16 cellular contexts compared by ENCODE assay signal in genomic region chr3:99665017-99665416, GRCh38. TPM values are rescaled to one million over a fixed set of nuclear protein-coding genes. Genes with fewer than 3 reads are reported as not detected.
DNase-seq lines count a peak whose midpoint lies in the region; ATAC-seq and TF ChIP-seq lines count a peak whose summit lies in the region.
"Had no signal": no experiment of that assay in that cellular context is flagged by ENCODE, and none has a peak within 500 bp of the region (broad histone marks: within the 10 kb centered on the region; RNA-seq: fewer than 3 reads in every experiment).

No MANE protein-coding gene starts in this region.

- peaks cover 0 to 7% of the 10 kb centered on the region in 2 experiments; a peak in 3 of 5 replicates for H3K9me3 Mint-ChIP-seq in H9
- H3K9me3 Mint-ChIP-seq: CD8-positive, alpha-beta T cell had no signal

- H2AK5ac ChIP-seq in H9 (ENCODE audit: insufficient read length, low read length) (no peak overlapping the region), trophoblast cell (ENCODE audit: low read length) (peak overlapping the region; percentile 54)

- no peak for ATAC-seq in GM18502 (IDR thresholded peaks at IDR 0.05; ENCODE audit: poor library complexity, unreplicated experiment)
- ATAC-seq: CD8-positive, alpha-beta T cell had no signal

- no peaks in the 10 kb centered on the region for H3K79me2 ChIP-seq in H9 (ENCODE audit: insufficient read depth, low read length)
- no peaks in the 10 kb centered on the region for H3K79me2 ChIP-seq in MM.1S (ENCODE audit: low read length)
- H3K79me2 ChIP-seq in trophoblast cell (ENCODE audit: control insufficient read depth, insufficient read depth, low read length, poor library complexity): no peaks in the 10 kb centered on the region

- no peak overlapping the region for H4K5ac ChIP-seq in H9 (ENCODE audit: insufficient read length, low read depth, low read length)

- H3K27me3 Mint-ChIP-seq in H9 (ENCODE audit: low read depth): no peaks in the 10 kb centered on the region

- DNase-seq in H9 (no peak), MM.1S (no peak), coronary artery (ENCODE audit: low spot score) (no peak), trophoblast cell (no peak), caudate nucleus (lab: John Stamatoyannopoulos, UW) (no peak), C1 segment of cervical spinal cord (lab: John Stamatoyannopoulos, UW) (no peak)
- DNase-seq: BE2C; CD8-positive, alpha-beta T cell; COR-L47; DMS153; DMS79 treated with DMSO at 0.1 percent for 48 hours; EL; HCEC 1CT had no signal

- H3K56ac ChIP-seq in H9 (ENCODE audit: insufficient read length, low read depth, low read length): no peak overlapping the region

- no CpG with 5 or more reads among the region's 1 CpG for WGBS in H9 (ENCODE audit: extremely low coverage, insufficient read length, low lambda C conversion rate)
- WGBS in trophoblast cell (ENCODE audit: extremely low coverage, insufficient coverage, insufficient read length): no CpG with 5 or more reads among the region's 1 CpG

- no peak overlapping the region for H4K12ac ChIP-seq in trophoblast cell (ENCODE audit: low read depth, low read length)

- H2BK120ac ChIP-seq in H9 (ENCODE audit: low read depth, low read length, poor library complexity, severe bottlenecking) (no peak overlapping the region), trophoblast cell (ENCODE audit: insufficient read depth, low read length, poor library complexity) (no peak overlapping the region)

- H4K91ac ChIP-seq in H9 (ENCODE audit: insufficient read length, low read depth, low read length) (no peak overlapping the region), trophoblast cell (ENCODE audit: low read depth, low read length) (no peak overlapping the region)

- no peak overlapping the region for H3K4me3 ChIP-seq in MM.1S (ENCODE audit: low read length)
- no peak overlapping the region for H3K4me3 ChIP-seq in coronary artery
- H3K4me3 ChIP-seq in trophoblast cell (ENCODE audit: low read depth, low read length): no peak overlapping the region

- no peak overlapping the region for H3K23ac ChIP-seq in H9 (ENCODE audit: insufficient read length, low read depth, low read length)
- H3K23ac ChIP-seq in trophoblast cell (ENCODE audit: low read length): no peak overlapping the region

- H3K14ac ChIP-seq in H9 (ENCODE audit: insufficient read depth, low read length) (no peak overlapping the region), trophoblast cell (ENCODE audit: low read length) (no peak overlapping the region)

- no peak overlapping the region for H2BK5ac ChIP-seq in H9 (ENCODE audit: insufficient read length, low read length)
- H2BK5ac ChIP-seq in trophoblast cell (ENCODE audit: low read depth, low read length, poor library complexity): no peak overlapping the region

- H3T11ph ChIP-seq in H9 (ENCODE audit: low read length): no peak overlapping the region

- H3K4me1 Mint-ChIP-seq in H9: peaks cover 8 to 16% of the 10 kb centered on the region in 2 experiments; a peak in 3 of 4 replicates
- H3K4me1 Mint-ChIP-seq: CD14-positive monocyte had no signal

- H3K9me3 ChIP-seq in H9 (ENCODE audit: control insufficient read depth, low read depth, low read length) (no peaks in the 10 kb centered on the region), MM.1S (replicated peaks; ENCODE audit: insufficient read depth, low read length) (no peaks in the 10 kb centered on the region), trophoblast cell (ENCODE audit: insufficient read depth, low read depth, low read length) (no peaks in the 10 kb centered on the region)
- H3K9me3 ChIP-seq: BE2C had no signal

- no peak for TF ChIP-seq CTCF in H9 (conservative IDR thresholded peaks at IDR 0.05)
- TF ChIP-seq CTCF in MM.1S (IDR thresholded peaks at IDR 0.05; ENCODE audit: low read length): no peak
- no peak for TF ChIP-seq CTCF in coronary artery (IDR thresholded peaks at IDR 0.05)

- H2AFZ ChIP-seq in H9 (ENCODE audit: low read length) (no peak overlapping the region), MM.1S (ENCODE audit: low read length) (0 out of 2 replicates have a peak overlapping the region, but pooled peaks have one; percentile 4), trophoblast cell (ENCODE audit: insufficient read depth, low read length, poor library complexity) (no peak overlapping the region)

- no peak overlapping the region for H3K4ac ChIP-seq in H9 (ENCODE audit: low read depth, low read length)
- H3K4ac ChIP-seq in trophoblast cell (ENCODE audit: low read depth, low read length): no peak overlapping the region

- H3K18ac ChIP-seq in H9 (ENCODE audit: insufficient read length, low read depth, low read length) (no peak overlapping the region), trophoblast cell (ENCODE audit: low read length) (no peak overlapping the region)

- H4K20me1 ChIP-seq in H9 (ENCODE audit: control insufficient read depth, insufficient read depth, insufficient read length) (no peaks in the 10 kb centered on the region), MM.1S (ENCODE audit: insufficient read depth, low read length) (no peaks in the 10 kb centered on the region)

- H2BK15ac ChIP-seq in H9 (ENCODE audit: low read depth, low read length): no peak overlapping the region; the same call in 1 of the 2 replicates

- H3K27ac ChIP-seq in H9 (ENCODE audit: insufficient read length, low read depth, low read length) (no peak overlapping the region), MM.1S (ENCODE audit: low read length) (no peak overlapping the region), coronary artery (peak overlapping the region; percentile 1 to 50), trophoblast cell (ENCODE audit: low read depth, low read length) (no peak overlapping the region), caudate nucleus (ENCODE audit: low read depth, low read length) (no peak overlapping the region)
- H3K27ac ChIP-seq: HL-60 had no signal

- no peaks in the 10 kb centered on the region for H3K23me2 ChIP-seq in H9 (ENCODE audit: insufficient read length, low read depth, low read length, poor library complexity, severe bottlenecking)

- H3K36me3 ChIP-seq in MM.1S (replicated peaks; ENCODE audit: insufficient read depth, low read length) (no peaks in the 10 kb centered on the region), trophoblast cell (ENCODE audit: control insufficient read depth in 1 of 2, insufficient read depth in 2 of 2, low read length in 2 of 2) (no peaks in the 10 kb centered on the region)
- H3K36me3 ChIP-seq: BE2C had no signal

- H4K8ac ChIP-seq in H9 (replicated peaks; ENCODE audit: insufficient read length, low read depth, low read length) (no peak overlapping the region), trophoblast cell (ENCODE audit: low read depth, low read length) (no peak overlapping the region)

- H2BK12ac ChIP-seq in H9 (ENCODE audit: insufficient read length, low read depth, low read length): no peak overlapping the region
- H2BK12ac ChIP-seq in trophoblast cell (ENCODE audit: low read length): no peak overlapping the region

- peak overlapping the region in 1 of 3 experiments; percentile 63; a peak in 1 of 7 replicates for H3K27ac Mint-ChIP-seq in H9
- H3K27ac Mint-ChIP-seq: CD14-positive monocyte; CD8-positive, alpha-beta T cell had no signal

- H3K27me3 ChIP-seq in H9 (ENCODE audit: insufficient read depth, low read length): no peaks in the 10 kb centered on the region
- H3K27me3 ChIP-seq in MM.1S (replicated peaks; ENCODE audit: insufficient read depth, low read length): no peaks in the 10 kb centered on the region
- no peaks in the 10 kb centered on the region for H3K27me3 ChIP-seq in trophoblast cell (ENCODE audit: insufficient read depth, low read length)

- H3K9ac ChIP-seq in H9 (ENCODE audit: extremely low read depth, insufficient read length, low read length) (no peak overlapping the region), MM.1S (ENCODE audit: low read length) (no peak overlapping the region), trophoblast cell (ENCODE audit: low read length) (no peak overlapping the region)

- H3K9me2 ChIP-seq in MM.1S (replicated peaks; ENCODE audit: insufficient read depth, low read length): no peaks in the 10 kb centered on the region

- peak overlapping the region; percentile 45 for H2BK20ac ChIP-seq in H9 (ENCODE audit: low read depth, low read length, poor library complexity, severe bottlenecking)

- H3K4me1 ChIP-seq in H9 (ENCODE audit: insufficient read depth, low read length) (peaks cover 4% of the 10 kb centered on the region), MM.1S (ENCODE audit: low read length) (peaks cover 5% of the 10 kb centered on the region; the same call in 1 of the 2 replicates), trophoblast cell (ENCODE audit: control insufficient read depth in 1 of 2, insufficient read depth in 2 of 2, low read length in 2 of 2) (no peaks in the 10 kb centered on the region)
- H3K4me1 ChIP-seq: BE2C had no signal

- no peaks in the 10 kb centered on the region for H3F3A ChIP-seq in MM.1S (ENCODE audit: insufficient read depth, low read length)

- H3K4me3 Mint-ChIP-seq in H9: no peak overlapping the region
- H3K4me3 Mint-ChIP-seq: CD14-positive monocyte; CD8-positive, alpha-beta T cell had no signal

- H3K4me2 ChIP-seq in H9 (ENCODE audit: insufficient read depth, insufficient read length, low read length) (no peak overlapping the region), MM.1S (ENCODE audit: low read depth, low read length) (no peak overlapping the region), trophoblast cell (ENCODE audit: low read length) (no peak overlapping the region)

- no peaks in the 10 kb centered on the region for H3K79me1 ChIP-seq in H9 (ENCODE audit: insufficient read depth, low read depth, low read length, poor library complexity, severe bottlenecking)
- no peaks in the 10 kb centered on the region for H3K79me1 ChIP-seq in trophoblast cell (ENCODE audit: low read length)

- H3K36me3 Mint-ChIP-seq in H9 (ENCODE audit: insufficient read depth in 1 of 3, low read depth in 3 of 3): peaks cover 0 to 5% (median 0%) of the 10 kb centered on the region in 3 experiments; a peak in 2 of 7 replicates
- H3K36me3 Mint-ChIP-seq: CD14-positive monocyte; CD8-positive, alpha-beta T cell had no signal

RNA-seq across cellular contexts. Expression of gene COL8A1, which starts 26.6 kb away (rescaled TPM):
- 0.17 and 0.26 TPM in 2 replicates for total RNA-seq in H9 (2021)
- 0.77 and 0.96 TPM in 2 replicates for polyA plus RNA-seq in trophoblast cell (2013)
- total RNA-seq: CD8-positive, alpha-beta T cell had no signal
- polyA plus RNA-seq: CD14-positive monocyte had no signal

Comparison
In these comparisons a context has a peak if more than half of its experiments do, and no peak if none do; other contexts are left out.
1. H3K27ac ChIP-seq: peak in coronary artery (2 of 2); none in H9 (single experiment), MM.1S (single experiment), trophoblast cell (single experiment) and caudate nucleus (single experiment).